In the genomic region with DNA sequence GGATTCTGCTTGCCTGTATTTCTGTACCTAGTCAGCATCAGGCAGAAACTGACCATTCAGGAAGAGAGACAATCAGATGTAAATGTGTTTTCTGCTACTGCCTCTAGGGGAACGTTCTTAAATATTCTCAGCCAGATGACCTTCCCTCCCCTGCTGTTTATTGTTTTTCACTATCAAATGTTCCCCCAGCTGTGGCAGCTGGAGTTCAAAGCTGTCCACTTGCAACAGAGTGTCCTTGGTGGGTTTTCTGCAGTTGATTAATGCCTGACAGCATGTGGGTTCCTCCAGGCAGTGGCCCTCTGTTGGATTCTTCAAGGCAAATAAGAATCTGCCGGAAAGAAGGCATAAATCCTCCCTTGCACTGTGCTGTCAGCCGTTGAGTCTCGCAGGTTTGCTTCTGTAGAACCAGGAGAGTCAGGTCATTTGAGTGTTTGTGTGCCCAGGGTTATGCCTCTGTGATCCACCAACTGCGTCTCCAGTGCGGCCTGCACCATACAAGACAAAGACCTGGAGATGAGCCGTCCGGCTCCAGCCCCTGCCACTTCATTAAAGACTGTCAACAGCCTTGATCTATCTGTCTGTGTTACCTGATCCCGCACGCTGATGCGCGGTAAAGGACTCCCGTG, we compare ENCODE assay signal across 2 cellular contexts.
TF ChIP-seq lines count a peak whose summit lies in the region.

No MANE protein-coding gene starts in this region.

TF ChIP-seq in liver, 16 proteins besides CTCF, POLR2A, EP300 and RAD21 (continued from another document):
- TF ChIP-seq, protein P1, sequence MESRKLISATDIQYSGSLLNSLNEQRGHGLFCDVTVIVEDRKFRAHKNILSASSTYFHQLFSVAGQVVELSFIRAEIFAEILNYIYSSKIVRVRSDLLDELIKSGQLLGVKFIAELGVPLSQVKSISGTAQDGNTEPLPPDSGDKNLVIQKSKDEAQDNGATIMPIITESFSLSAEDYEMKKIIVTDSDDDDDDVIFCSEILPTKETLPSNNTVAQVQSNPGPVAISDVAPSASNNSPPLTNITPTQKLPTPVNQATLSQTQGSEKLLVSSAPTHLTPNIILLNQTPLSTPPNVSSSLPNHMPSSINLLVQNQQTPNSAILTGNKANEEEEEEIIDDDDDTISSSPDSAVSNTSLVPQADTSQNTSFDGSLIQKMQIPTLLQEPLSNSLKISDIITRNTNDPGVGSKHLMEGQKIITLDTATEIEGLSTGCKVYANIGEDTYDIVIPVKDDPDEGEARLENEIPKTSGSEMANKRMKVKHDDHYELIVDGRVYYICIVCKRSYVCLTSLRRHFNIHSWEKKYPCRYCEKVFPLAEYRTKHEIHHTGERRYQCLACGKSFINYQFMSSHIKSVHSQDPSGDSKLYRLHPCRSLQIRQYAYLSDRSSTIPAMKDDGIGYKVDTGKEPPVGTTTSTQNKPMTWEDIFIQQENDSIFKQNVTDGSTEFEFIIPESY (IDR thresholded peaks at IDR 0.05): no peak
- TF ChIP-seq YY1 (IDR thresholded peaks at IDR 0.05): no peak
- no peak for TF ChIP-seq NR2F2 (IDR thresholded peaks at IDR 0.05)
- TF ChIP-seq ATF3 (IDR thresholded peaks at IDR 0.05): no peak
- TF ChIP-seq SP1 (IDR thresholded peaks at IDR 0.05): no peak
- TF ChIP-seq HNF4G (IDR thresholded peaks at IDR 0.05): no peak
- TF ChIP-seq TAF1 (conservative IDR thresholded peaks at IDR 0.05): no peak
- TF ChIP-seq MAX (IDR thresholded peaks at IDR 0.05): no peak
- TF ChIP-seq, protein P2, sequence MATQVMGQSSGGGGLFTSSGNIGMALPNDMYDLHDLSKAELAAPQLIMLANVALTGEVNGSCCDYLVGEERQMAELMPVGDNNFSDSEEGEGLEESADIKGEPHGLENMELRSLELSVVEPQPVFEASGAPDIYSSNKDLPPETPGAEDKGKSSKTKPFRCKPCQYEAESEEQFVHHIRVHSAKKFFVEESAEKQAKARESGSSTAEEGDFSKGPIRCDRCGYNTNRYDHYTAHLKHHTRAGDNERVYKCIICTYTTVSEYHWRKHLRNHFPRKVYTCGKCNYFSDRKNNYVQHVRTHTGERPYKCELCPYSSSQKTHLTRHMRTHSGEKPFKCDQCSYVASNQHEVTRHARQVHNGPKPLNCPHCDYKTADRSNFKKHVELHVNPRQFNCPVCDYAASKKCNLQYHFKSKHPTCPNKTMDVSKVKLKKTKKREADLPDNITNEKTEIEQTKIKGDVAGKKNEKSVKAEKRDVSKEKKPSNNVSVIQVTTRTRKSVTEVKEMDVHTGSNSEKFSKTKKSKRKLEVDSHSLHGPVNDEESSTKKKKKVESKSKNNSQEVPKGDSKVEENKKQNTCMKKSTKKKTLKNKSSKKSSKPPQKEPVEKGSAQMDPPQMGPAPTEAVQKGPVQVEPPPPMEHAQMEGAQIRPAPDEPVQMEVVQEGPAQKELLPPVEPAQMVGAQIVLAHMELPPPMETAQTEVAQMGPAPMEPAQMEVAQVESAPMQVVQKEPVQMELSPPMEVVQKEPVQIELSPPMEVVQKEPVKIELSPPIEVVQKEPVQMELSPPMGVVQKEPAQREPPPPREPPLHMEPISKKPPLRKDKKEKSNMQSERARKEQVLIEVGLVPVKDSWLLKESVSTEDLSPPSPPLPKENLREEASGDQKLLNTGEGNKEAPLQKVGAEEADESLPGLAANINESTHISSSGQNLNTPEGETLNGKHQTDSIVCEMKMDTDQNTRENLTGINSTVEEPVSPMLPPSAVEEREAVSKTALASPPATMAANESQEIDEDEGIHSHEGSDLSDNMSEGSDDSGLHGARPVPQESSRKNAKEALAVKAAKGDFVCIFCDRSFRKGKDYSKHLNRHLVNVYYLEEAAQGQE (IDR thresholded peaks at IDR 0.05): no peak
- no peak for TF ChIP-seq FOXA1 (IDR thresholded peaks at IDR 0.05)

TF ChIP-seq in HepG2, 621 proteins besides CTCF, POLR2A, EP300 and RAD21 (continued from another document):
- no peak for TF ChIP-seq ZBTB43 (CRISPR knock-in tag; conservative IDR thresholded peaks at IDR 0.05)
- no peak for TF ChIP-seq SKI (IDR thresholded peaks at IDR 0.05; ENCODE audit: partially characterized antibody)
- TF ChIP-seq, protein P3, sequence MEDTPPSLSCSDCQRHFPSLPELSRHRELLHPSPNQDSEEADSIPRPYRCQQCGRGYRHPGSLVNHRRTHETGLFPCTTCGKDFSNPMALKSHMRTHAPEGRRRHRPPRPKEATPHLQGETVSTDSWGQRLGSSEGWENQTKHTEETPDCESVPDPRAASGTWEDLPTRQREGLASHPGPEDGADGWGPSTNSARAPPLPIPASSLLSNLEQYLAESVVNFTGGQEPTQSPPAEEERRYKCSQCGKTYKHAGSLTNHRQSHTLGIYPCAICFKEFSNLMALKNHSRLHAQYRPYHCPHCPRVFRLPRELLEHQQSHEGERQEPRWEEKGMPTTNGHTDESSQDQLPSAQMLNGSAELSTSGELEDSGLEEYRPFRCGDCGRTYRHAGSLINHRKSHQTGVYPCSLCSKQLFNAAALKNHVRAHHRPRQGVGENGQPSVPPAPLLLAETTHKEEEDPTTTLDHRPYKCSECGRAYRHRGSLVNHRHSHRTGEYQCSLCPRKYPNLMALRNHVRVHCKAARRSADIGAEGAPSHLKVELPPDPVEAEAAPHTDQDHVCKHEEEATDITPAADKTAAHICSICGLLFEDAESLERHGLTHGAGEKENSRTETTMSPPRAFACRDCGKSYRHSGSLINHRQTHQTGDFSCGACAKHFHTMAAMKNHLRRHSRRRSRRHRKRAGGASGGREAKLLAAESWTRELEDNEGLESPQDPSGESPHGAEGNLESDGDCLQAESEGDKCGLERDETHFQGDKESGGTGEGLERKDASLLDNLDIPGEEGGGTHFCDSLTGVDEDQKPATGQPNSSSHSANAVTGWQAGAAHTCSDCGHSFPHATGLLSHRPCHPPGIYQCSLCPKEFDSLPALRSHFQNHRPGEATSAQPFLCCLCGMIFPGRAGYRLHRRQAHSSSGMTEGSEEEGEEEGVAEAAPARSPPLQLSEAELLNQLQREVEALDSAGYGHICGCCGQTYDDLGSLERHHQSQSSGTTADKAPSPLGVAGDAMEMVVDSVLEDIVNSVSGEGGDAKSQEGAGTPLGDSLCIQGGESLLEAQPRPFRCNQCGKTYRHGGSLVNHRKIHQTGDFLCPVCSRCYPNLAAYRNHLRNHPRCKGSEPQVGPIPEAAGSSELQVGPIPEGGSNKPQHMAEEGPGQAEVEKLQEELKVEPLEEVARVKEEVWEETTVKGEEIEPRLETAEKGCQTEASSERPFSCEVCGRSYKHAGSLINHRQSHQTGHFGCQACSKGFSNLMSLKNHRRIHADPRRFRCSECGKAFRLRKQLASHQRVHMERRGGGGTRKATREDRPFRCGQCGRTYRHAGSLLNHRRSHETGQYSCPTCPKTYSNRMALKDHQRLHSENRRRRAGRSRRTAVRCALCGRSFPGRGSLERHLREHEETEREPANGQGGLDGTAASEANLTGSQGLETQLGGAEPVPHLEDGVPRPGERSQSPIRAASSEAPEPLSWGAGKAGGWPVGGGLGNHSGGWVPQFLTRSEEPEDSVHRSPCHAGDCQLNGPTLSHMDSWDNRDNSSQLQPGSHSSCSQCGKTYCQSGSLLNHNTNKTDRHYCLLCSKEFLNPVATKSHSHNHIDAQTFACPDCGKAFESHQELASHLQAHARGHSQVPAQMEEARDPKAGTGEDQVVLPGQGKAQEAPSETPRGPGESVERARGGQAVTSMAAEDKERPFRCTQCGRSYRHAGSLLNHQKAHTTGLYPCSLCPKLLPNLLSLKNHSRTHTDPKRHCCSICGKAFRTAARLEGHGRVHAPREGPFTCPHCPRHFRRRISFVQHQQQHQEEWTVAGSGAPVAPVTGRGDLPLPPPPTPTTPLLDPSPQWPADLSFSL (CRISPR knock-in tag; IDR thresholded peaks at IDR 0.05): no peak
- TF ChIP-seq SALL1 (CRISPR knock-in tag; IDR thresholded peaks at IDR 0.05): no peak
- TF ChIP-seq NR3C1 (CRISPR knock-in tag; IDR thresholded peaks at IDR 0.05): no peak
- TF ChIP-seq ZNF816 (CRISPR knock-in tag; IDR thresholded peaks at IDR 0.05; ENCODE audit: borderline replicate concordance): no peak
- no peak for TF ChIP-seq ZNF10 (CRISPR knock-in tag; IDR thresholded peaks at IDR 0.05; ENCODE audit: borderline replicate concordance, low read depth)
- TF ChIP-seq, protein P4, sequence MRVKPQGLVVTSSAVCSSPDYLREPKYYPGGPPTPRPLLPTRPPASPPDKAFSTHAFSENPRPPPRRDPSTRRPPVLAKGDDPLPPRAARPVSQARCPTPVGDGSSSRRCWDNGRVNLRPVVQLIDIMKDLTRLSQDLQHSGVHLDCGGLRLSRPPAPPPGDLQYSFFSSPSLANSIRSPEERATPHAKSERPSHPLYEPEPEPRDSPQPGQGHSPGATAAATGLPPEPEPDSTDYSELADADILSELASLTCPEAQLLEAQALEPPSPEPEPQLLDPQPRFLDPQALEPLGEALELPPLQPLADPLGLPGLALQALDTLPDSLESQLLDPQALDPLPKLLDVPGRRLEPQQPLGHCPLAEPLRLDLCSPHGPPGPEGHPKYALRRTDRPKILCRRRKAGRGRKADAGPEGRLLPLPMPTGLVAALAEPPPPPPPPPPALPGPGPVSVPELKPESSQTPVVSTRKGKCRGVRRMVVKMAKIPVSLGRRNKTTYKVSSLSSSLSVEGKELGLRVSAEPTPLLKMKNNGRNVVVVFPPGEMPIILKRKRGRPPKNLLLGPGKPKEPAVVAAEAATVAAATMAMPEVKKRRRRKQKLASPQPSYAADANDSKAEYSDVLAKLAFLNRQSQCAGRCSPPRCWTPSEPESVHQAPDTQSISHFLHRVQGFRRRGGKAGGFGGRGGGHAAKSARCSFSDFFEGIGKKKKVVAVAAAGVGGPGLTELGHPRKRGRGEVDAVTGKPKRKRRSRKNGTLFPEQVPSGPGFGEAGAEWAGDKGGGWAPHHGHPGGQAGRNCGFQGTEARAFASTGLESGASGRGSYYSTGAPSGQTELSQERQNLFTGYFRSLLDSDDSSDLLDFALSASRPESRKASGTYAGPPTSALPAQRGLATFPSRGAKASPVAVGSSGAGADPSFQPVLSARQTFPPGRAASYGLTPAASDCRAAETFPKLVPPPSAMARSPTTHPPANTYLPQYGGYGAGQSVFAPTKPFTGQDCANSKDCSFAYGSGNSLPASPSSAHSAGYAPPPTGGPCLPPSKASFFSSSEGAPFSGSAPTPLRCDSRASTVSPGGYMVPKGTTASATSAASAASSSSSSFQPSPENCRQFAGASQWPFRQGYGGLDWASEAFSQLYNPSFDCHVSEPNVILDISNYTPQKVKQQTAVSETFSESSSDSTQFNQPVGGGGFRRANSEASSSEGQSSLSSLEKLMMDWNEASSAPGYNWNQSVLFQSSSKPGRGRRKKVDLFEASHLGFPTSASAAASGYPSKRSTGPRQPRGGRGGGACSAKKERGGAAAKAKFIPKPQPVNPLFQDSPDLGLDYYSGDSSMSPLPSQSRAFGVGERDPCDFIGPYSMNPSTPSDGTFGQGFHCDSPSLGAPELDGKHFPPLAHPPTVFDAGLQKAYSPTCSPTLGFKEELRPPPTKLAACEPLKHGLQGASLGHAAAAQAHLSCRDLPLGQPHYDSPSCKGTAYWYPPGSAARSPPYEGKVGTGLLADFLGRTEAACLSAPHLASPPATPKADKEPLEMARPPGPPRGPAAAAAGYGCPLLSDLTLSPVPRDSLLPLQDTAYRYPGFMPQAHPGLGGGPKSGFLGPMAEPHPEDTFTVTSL (CRISPR knock-in tag; IDR thresholded peaks at IDR 0.05; ENCODE audit: borderline replicate concordance): no peak
